ENCODE assay signal across 23 cellular contexts in genomic region chr7:173120-173918, GRCh38. TPM values are rescaled to one million over a fixed set of nuclear protein-coding genes. Genes with fewer than 3 reads are reported as not detected.
DNase-seq lines count a peak whose midpoint lies in the region; ATAC-seq and TF ChIP-seq lines count a peak whose summit lies in the region.
"Had no signal": no experiment of that assay in that cellular context is flagged by ENCODE, and none has a peak within 500 bp of the region (broad histone marks: within the 10 kb centered on the region; RNA-seq: fewer than 3 reads in every experiment).

No MANE protein-coding gene starts in this region.

- H3K4me3 Mint-ChIP-seq in stimulated activated naive CD8-positive, alpha-beta T cell treated with anti-CD3 and anti-CD28 coated beads, Interleukin-15, amount 100 ng/mL, for 72 hours, result no peak overlapping the region
- H3K4me3 Mint-ChIP-seq in mesothelial cell of epicardium, result no peak overlapping the region
- H3K4me3 Mint-ChIP-seq in osteocyte (ENCODE audit: unreplicated experiment), result no peak overlapping the region
- H3K4me3 Mint-ChIP-seq in naive thymus-derived CD4-positive, alpha-beta T cell, result no peak overlapping the region

- H3K4me1 Mint-ChIP-seq in stimulated activated naive CD8-positive, alpha-beta T cell treated with anti-CD3 and anti-CD28 coated beads, Interleukin-15, amount 100 ng/mL, for 72 hours, result no peaks in the 10 kb centered on the region
- H3K4me1 Mint-ChIP-seq in mesothelial cell of epicardium (peaks cover 7% of the 10 kb centered on the region), osteocyte (ENCODE audit: unreplicated experiment) (peaks cover 6% of the 10 kb centered on the region)
- no peaks in the 10 kb centered on the region for H3K4me1 Mint-ChIP-seq in naive thymus-derived CD4-positive, alpha-beta T cell

- H3K36me3 Mint-ChIP-seq in mesothelial cell of epicardium (no peaks in the 10 kb centered on the region), osteocyte (ENCODE audit: unreplicated experiment) (no peaks in the 10 kb centered on the region)
- H3K36me3 Mint-ChIP-seq in naive thymus-derived CD4-positive, alpha-beta T cell, result no peaks in the 10 kb centered on the region

- CTCF ChIA-PET in naive thymus-derived CD4-positive, alpha-beta T cell (lab: Charles Lee), result no interaction called here

- no peak overlapping the region for H3K27ac Mint-ChIP-seq in stimulated activated naive CD8-positive, alpha-beta T cell treated with anti-CD3 and anti-CD28 coated beads, Interleukin-15, amount 100 ng/mL, for 72 hours
- peak overlapping the region; percentile 21 for H3K27ac Mint-ChIP-seq in mesothelial cell of epicardium
- H3K27ac Mint-ChIP-seq in osteocyte (ENCODE audit: unreplicated experiment), result peak overlapping the region; percentile 27
- H3K27ac Mint-ChIP-seq in naive thymus-derived CD4-positive, alpha-beta T cell, result no peak overlapping the region

- H3K9ac ChIP-seq in colonic mucosa (ENCODE audit: low read depth in 2 of 2, low read length in 2 of 2), result no peak overlapping the region

- intact Hi-C loops in colonic mucosa (cut with DNase I), result no loop called here
- intact Hi-C loops in naive thymus-derived CD4-positive, alpha-beta T cell (cut with micrococcal nuclease), result no loop called here

- H3K27ac ChIP-seq in colonic mucosa, result no peak overlapping the region
- no peak overlapping the region for H3K27ac ChIP-seq in naive thymus-derived CD4-positive, alpha-beta T cell (ENCODE audit: low read depth, low read length)
- H3K27ac ChIP-seq: RWPE1 had no signal

- TF ChIP-seq CTCF in colonic mucosa (IDR thresholded peaks at IDR 0.05) (no peak), mesothelial cell of epicardium (IDR thresholded peaks at IDR 0.05; ENCODE audit: unreplicated experiment) (no peak), osteocyte (IDR thresholded peaks at IDR 0.05) (no peak)

- ATAC-seq in stimulated activated naive CD8-positive, alpha-beta T cell treated with anti-CD3 and anti-CD28 coated beads, Interleukin-15, amount 100 ng/mL, for 72 hours, result peak; percentile 23
- no peak for ATAC-seq in stimulated activated naive CD8-positive, alpha-beta T cell treated with anti-CD3 and anti-CD28 coated beads, Interleukin-15, Interleukin-2, amounts not matched to agents 100 U/mL and 50 U/mL, for 24 hours
- no peak for ATAC-seq in naive thymus-derived CD4-positive, alpha-beta T cell
- ATAC-seq: HepG2 had no signal

- H3K27me3 Mint-ChIP-seq in stimulated activated naive CD8-positive, alpha-beta T cell treated with anti-CD3 and anti-CD28 coated beads, Interleukin-15, amount 100 ng/mL, for 72 hours, result peaks cover 15% of the 10 kb centered on the region
- H3K27me3 Mint-ChIP-seq in mesothelial cell of epicardium (ENCODE audit: low read depth) (peaks cover 18% of the 10 kb centered on the region), osteocyte (ENCODE audit: unreplicated experiment) (peaks cover 3% of the 10 kb centered on the region)
- peaks cover 0 to 20% (median 8%) of the 10 kb centered on the region in 5 donors for H3K27me3 Mint-ChIP-seq in naive thymus-derived CD4-positive, alpha-beta T cell

- DNase-seq in stimulated activated naive CD8-positive, alpha-beta T cell treated with anti-CD3 and anti-CD28 coated beads, Interleukin-15, amount 100 ng/mL, for 72 hours, result no peak
- no peak for DNase-seq in stimulated activated naive CD8-positive, alpha-beta T cell treated with anti-CD3 and anti-CD28 coated beads, Interleukin-15, Interleukin-2, amounts not matched to agents 100 U/mL and 50 U/mL, for 24 hours
- peak; percentile 12 for DNase-seq in colonic mucosa
- DNase-seq in mesothelial cell of epicardium (ENCODE audit: low spot score in 2 of 2, unreplicated experiment in 2 of 2), result no peak
- DNase-seq in osteocyte (ENCODE audit: extremely low spot score, unreplicated experiment), result no peak
- no peak for DNase-seq in 8988T
- no peak for DNase-seq in medulla oblongata (ENCODE audit: extremely low spot score)
- no peak for DNase-seq in naive thymus-derived CD4-positive, alpha-beta T cell
- DNase-seq: Calu3, DMS79 treated with DMSO at 0.1 percent for 48 hours, GF-D8, KBM-7, MV-4-11, NCI-H1105 treated with DMSO at 0.1 percent for 48 hours, NCI-H146, NCI-H1930, NCI-H2107, NCI-H446 treated with DMSO at 0.1 percent for 48 hours, NCI-H526, NCI-H82, SHP77 treated with DMSO at 0.1 percent for 48 hours had no signal

- POLR2A ChIA-PET in naive thymus-derived CD4-positive, alpha-beta T cell (lab: Charles Lee), result no interaction called here

- H3K4me3 ChIP-seq in colonic mucosa, result no peak overlapping the region
- H3K4me3 ChIP-seq in naive thymus-derived CD4-positive, alpha-beta T cell (ENCODE audit: low read length), result no peak overlapping the region

- H3K9me3 Mint-ChIP-seq in stimulated activated naive CD8-positive, alpha-beta T cell treated with anti-CD3 and anti-CD28 coated beads, Interleukin-15, amount 100 ng/mL, for 72 hours, result no peaks in the 10 kb centered on the region
- no peaks in the 10 kb centered on the region for H3K9me3 Mint-ChIP-seq in mesothelial cell of epicardium
- H3K9me3 Mint-ChIP-seq in osteocyte (ENCODE audit: unreplicated experiment), result no peaks in the 10 kb centered on the region
- no peaks in the 10 kb centered on the region for H3K9me3 Mint-ChIP-seq in naive thymus-derived CD4-positive, alpha-beta T cell

- no peaks in the 10 kb centered on the region for H3K27me3 ChIP-seq in colonic mucosa
- no peaks in the 10 kb centered on the region for H3K27me3 ChIP-seq in naive thymus-derived CD4-positive, alpha-beta T cell (ENCODE audit: control insufficient read depth in 2 of 2, insufficient read depth in 2 of 2, low read length in 2 of 2)

- no peaks in the 10 kb centered on the region for H3K36me3 ChIP-seq in colonic mucosa
- no peaks in the 10 kb centered on the region for H3K36me3 ChIP-seq in naive thymus-derived CD4-positive, alpha-beta T cell (ENCODE audit: control insufficient read depth in 2 of 3, insufficient read depth in 3 of 3, low read length in 3 of 3)

- H3K9me3 ChIP-seq in colonic mucosa, result no peaks in the 10 kb centered on the region
- H3K9me3 ChIP-seq in naive thymus-derived CD4-positive, alpha-beta T cell (ENCODE audit: control insufficient read depth in 2 of 3, low read length in 3 of 3), result no peaks in the 10 kb centered on the region

- H3K4me1 ChIP-seq in colonic mucosa, result no peaks in the 10 kb centered on the region
- H3K4me1 ChIP-seq in naive thymus-derived CD4-positive, alpha-beta T cell (ENCODE audit: control insufficient read depth in 2 of 2, insufficient read depth in 2 of 2, low read length in 2 of 2), result no peaks in the 10 kb centered on the region

RNA-seq across cellular contexts. Expression of gene FAM20C, which starts 19.1 kb away (rescaled TPM):
- total RNA-seq in colonic mucosa (10 to 100 TPM; 18.5 to 18.9 TPM), mesothelial cell of epicardium (16.7 to 18.3 TPM (median 17.8 TPM) in 3 replicates), osteocyte (132 and 143 TPM in 2 replicates)
- total RNA-seq in naive thymus-derived CD4-positive, alpha-beta T cell, result 10 to 100 TPM in 1 of 5 experiments, 1 to 10 TPM in 3, under 1 TPM in 1; 0.22 to 27.0 (median 4.6) TPM
- not detected for polyA plus RNA-seq in naive thymus-derived CD4-positive, alpha-beta T cell

Comparison
In these comparisons a context has a peak if more than half of its experiments do, and no peak if none do; other contexts are left out.
1. H3K27ac Mint-ChIP-seq: peak in mesothelial cell of epicardium (single experiment) and osteocyte (single experiment); none in stimulated activated naive CD8-positive, alpha-beta T cell treated with anti-CD3 and anti-CD28 coated beads, Interleukin-15, amount 100 ng/mL, for 72 hours (0 of 2) and naive thymus-derived CD4-positive, alpha-beta T cell (0 of 9).